Comparison of ENCODE assay signal across 10 cellular contexts in the genomic region with DNA sequence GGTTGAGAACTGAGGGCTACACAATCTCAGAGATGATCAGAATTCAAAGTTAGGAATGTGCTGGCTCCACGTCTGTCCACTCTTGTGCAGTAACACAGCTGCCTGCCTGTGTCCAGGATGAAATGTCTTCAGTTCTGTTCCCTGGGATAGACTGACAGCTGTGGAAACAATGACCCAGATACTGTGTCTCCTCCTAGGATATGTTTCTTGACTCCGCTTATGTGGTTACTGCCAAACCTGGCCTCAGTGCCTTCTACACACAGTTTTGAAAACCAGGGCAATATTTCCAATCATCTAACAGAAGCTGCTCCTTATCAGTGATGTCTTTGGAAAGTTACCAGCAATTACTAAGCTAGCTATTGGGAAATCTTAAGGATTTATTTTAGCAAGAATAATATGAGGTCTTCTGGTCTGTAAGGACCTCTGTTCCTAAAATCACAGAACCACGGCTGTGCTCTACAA.
A peak's percentile ranks its signal among the peaks of the same experiment; 100 is the strongest.
DNase-seq lines count a peak whose midpoint lies in the region; ATAC-seq and TF ChIP-seq lines count a peak whose summit lies in the region.
"Had no signal": no experiment of that assay in that cellular context is flagged by ENCODE, and none has a peak within 500 bp of the region (broad histone marks: within the 10 kb centered on the region; RNA-seq: fewer than 3 reads in every experiment).

No MANE protein-coding gene starts in this region.

- H4K20me1 ChIP-seq in smooth muscle cell (ENCODE audit: low read depth), result no peaks in the 10 kb centered on the region

- H3K36me3 ChIP-seq in smooth muscle cell (ENCODE audit: low read depth), result no peaks in the 10 kb centered on the region
- H3K36me3 ChIP-seq: ovary had no signal

- no peaks in the 10 kb centered on the region for H3K79me2 ChIP-seq in smooth muscle cell (ENCODE audit: low read depth)

- 34% methylated on average over 3 of the region's 3 CpGs for WGBS in smooth muscle cell (ENCODE audit: low lambda C conversion rate)

- H3K4me2 ChIP-seq in smooth muscle cell, result peak overlapping the region; percentile 10

- no peak overlapping the region for H3K4me3 ChIP-seq in astrocyte of the spinal cord (ENCODE audit: low read depth, low read length)
- H3K4me3 ChIP-seq in smooth muscle cell, result no peak overlapping the region
- H3K4me3 ChIP-seq: ovary had no signal

- no peak for TF ChIP-seq CTCF in astrocyte of the spinal cord (IDR thresholded peaks at IDR 0.05; ENCODE audit: low read depth, low read length)
- TF ChIP-seq CTCF in smooth muscle cell (IDR thresholded peaks at IDR 0.05; ENCODE audit: borderline replicate concordance, insufficient read depth, poor library complexity, severe bottlenecking), result no peak

- H3K9me3 ChIP-seq in smooth muscle cell (replicated peaks; ENCODE audit: low read depth), result no peaks in the 10 kb centered on the region
- H3K9me3 ChIP-seq: ovary had no signal

- peaks cover 14% of the 10 kb centered on the region for H3K27me3 ChIP-seq in smooth muscle cell (ENCODE audit: low read depth)
- H3K27me3 ChIP-seq: ovary had no signal

- no peak overlapping the region for H3K27ac ChIP-seq in smooth muscle cell (ENCODE audit: low read depth)
- H3K27ac ChIP-seq: ovary had no signal

- peaks cover 4% of the 10 kb centered on the region for H3F3A ChIP-seq in smooth muscle cell (ENCODE audit: low read depth)

- H3K4me1 ChIP-seq in smooth muscle cell (ENCODE audit: low read depth), result peaks cover 23% of the 10 kb centered on the region

- peak; percentile 50 for DNase-seq in GM03348 (ENCODE audit: low spot score)
- peak; percentile 50 for DNase-seq in astrocyte of the spinal cord (ENCODE audit: low read depth, low spot score)
- peak; percentile 34 for DNase-seq in hepatic stellate cell (ENCODE audit: low spot score)
- DNase-seq in smooth muscle cell (lab: John Stamatoyannopoulos, UW; ENCODE audit: unreplicated experiment), result no peak
- no peak for DNase-seq in NCI-H226
- DNase-seq in activated CD4-positive, alpha-beta T cell treated with anti-CD3 and anti-CD28 coated beads, Interleukin-2, amount 50 U/mL, for 1 hour, result no peak
- DNase-seq: Calu3 had no signal

- ATAC-seq in GM21367 (IDR thresholded peaks at IDR 0.05; ENCODE audit: unreplicated experiment) (no peak), HG03025 (IDR thresholded peaks at IDR 0.05; ENCODE audit: low FRiP score, unreplicated experiment) (no peak)

- H3K9ac ChIP-seq in smooth muscle cell (ENCODE audit: low read depth), result no peak overlapping the region

- H2AFZ ChIP-seq in smooth muscle cell (ENCODE audit: low read depth), result peak overlapping the region; percentile 6

- in situ Hi-C loops in astrocyte of the spinal cord (cut with HindIII; ENCODE audit: low sequenced_read_pairs), result no loop called here

Comparison
In these comparisons a context has a peak if more than half of its experiments do, and no peak if none do; other contexts are left out.
1. DNase-seq: peak in GM03348 (single experiment), astrocyte of the spinal cord (single experiment) and hepatic stellate cell (single experiment); none in smooth muscle cell (single experiment), NCI-H226 (single experiment) and activated CD4-positive, alpha-beta T cell treated with anti-CD3 and anti-CD28 coated beads, Interleukin-2, amount 50 U/mL, for 1 hour (single experiment).